ENCODE assay signal across 1 cellular context in genomic region chr6:110799181-110799580, GRCh38.
TF ChIP-seq lines count a peak whose summit lies in the region.

No MANE protein-coding gene starts in this region.

TF ChIP-seq in HepG2, 621 proteins besides CTCF, POLR2A, EP300 and RAD21:
- no peak for TF ChIP-seq ATF3 (CRISPR knock-in tag; IDR thresholded peaks at IDR 0.05)
- no peak for TF ChIP-seq FOXM1 (CRISPR knock-in tag; IDR thresholded peaks at IDR 0.05)
- TF ChIP-seq, protein P1, sequence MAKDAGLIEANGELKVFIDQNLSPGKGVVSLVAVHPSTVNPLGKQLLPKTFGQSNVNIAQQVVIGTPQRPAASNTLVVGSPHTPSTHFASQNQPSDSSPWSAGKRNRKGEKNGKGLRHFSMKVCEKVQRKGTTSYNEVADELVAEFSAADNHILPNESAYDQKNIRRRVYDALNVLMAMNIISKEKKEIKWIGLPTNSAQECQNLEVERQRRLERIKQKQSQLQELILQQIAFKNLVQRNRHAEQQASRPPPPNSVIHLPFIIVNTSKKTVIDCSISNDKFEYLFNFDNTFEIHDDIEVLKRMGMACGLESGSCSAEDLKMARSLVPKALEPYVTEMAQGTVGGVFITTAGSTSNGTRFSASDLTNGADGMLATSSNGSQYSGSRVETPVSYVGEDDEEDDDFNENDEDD (CRISPR knock-in tag; IDR thresholded peaks at IDR 0.05; ENCODE audit: borderline replicate concordance), result no peak
- no peak for TF ChIP-seq PITX1 (CRISPR knock-in tag; IDR thresholded peaks at IDR 0.05)
- no peak for TF ChIP-seq ZFP62 (CRISPR knock-in tag; IDR thresholded peaks at IDR 0.05)
- no peak for TF ChIP-seq ZEB1 (IDR thresholded peaks at IDR 0.05; ENCODE audit: insufficient replicate concordance, low read depth)
- TF ChIP-seq NFE2L1 (CRISPR knock-in tag; IDR thresholded peaks at IDR 0.05; ENCODE audit: borderline replicate concordance), result no peak
- no peak for TF ChIP-seq NR2F6 (IDR thresholded peaks at IDR 0.05)
- TF ChIP-seq NR2F6 (CRISPR knock-in tag; IDR thresholded peaks at IDR 0.05), result no peak
- TF ChIP-seq ZNF598 (CRISPR knock-in tag; IDR thresholded peaks at IDR 0.05; ENCODE audit: borderline replicate concordance), result no peak
- TF ChIP-seq, protein P2, sequence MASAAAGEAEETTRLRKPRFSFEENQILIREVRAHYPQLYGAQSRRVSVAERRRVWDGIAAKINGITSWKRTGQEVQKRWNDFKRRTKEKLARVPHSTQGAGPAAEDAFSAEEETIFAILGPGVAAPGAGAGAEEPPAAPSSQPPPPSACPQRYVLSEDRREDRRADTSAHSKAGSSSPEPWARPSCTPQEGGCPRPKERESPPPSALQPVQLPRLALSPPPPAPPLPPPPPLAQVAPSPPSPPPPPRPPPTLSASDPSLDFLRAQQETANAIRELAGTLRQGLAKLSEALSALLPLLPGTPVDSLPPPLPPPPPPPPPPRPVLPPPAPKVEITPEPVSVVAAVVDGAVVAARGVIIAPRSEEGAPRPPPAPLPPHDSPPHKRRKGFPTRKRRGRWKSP (CRISPR knock-in tag; IDR thresholded peaks at IDR 0.05), result no peak
- TF ChIP-seq RXRB (CRISPR knock-in tag; IDR thresholded peaks at IDR 0.05; ENCODE audit: borderline replicate concordance), result no peak
- TF ChIP-seq SP1 (IDR thresholded peaks at IDR 0.05), result no peak
- no peak for TF ChIP-seq SP1 (CRISPR knock-in tag; IDR thresholded peaks at IDR 0.05)
- TF ChIP-seq ZNF629 (CRISPR knock-in tag; conservative IDR thresholded peaks at IDR 0.05), result no peak
- TF ChIP-seq ZFX (CRISPR knock-in tag; IDR thresholded peaks at IDR 0.05; ENCODE audit: low read depth), result no peak
